7 cellular contexts compared by ENCODE assay signal in genomic region chr2:154259030-154259429, GRCh38.
"Had no signal": no experiment of that assay in that cellular context is flagged by ENCODE, and none has a peak within 500 bp of the region (broad histone marks: within the 10 kb centered on the region; RNA-seq: fewer than 3 reads in every experiment).

No MANE protein-coding gene starts in this region.

- H3K4me2 ChIP-seq: GM23338 had no signal

- DNase-seq: H7, HFFc6, KG1 had no signal

- ATAC-seq: GM23338, HCT116 had no signal

- H3K36me3 ChIP-seq: HAP-1 had no signal

- H3K9me3 ChIP-seq: HAP-1 had no signal

- H2AFZ ChIP-seq: GM23338 had no signal

- H3K27ac ChIP-seq: HL-60 had no signal

- H3K4me3 ChIP-seq: GM23338, HAP-1 had no signal

- H3K4me1 ChIP-seq: HAP-1 had no signal
